Comparison of ENCODE assay signal across 7 cellular contexts in the genomic region with DNA sequence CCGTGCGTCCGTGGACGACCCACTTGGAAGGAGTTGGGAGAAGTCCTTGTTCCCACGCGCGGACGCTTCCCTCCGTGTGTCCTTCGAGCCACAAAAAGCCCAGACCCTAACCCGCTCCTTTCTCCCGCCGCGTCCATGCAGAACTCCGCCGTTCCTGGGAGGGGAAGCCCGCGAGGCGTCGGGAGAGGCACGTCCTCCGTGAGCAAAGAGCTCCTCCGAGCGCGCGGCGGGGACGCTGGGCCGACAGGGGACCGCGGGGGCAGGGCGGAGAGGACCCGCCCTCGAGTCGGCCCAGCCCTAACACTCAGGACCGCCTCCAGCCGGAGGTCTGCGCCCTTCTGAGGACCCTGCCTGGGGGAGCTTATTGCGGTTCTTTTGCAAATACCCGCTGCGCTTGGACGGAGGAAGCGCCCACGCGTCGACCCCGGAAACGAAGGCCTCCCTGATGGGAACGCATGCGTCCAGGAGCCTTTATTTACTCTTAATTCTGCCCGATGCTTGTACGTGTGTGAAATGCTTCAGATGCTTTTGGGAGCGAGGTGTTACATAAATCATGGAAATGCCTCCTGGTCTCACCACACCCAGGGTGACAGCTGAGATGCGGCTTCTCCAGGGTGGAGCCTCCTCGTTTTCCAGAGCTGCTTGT. TPM values are rescaled to one million over a fixed set of nuclear protein-coding genes. Genes with fewer than 3 reads are reported as not detected.
DNase-seq lines count a peak whose midpoint lies in the region; ATAC-seq and TF ChIP-seq lines count a peak whose summit lies in the region.

No MANE protein-coding gene starts in this region.

- H3K27ac ChIP-seq in rectal smooth muscle tissue (ENCODE audit: low read depth, low read length) = no peak overlapping the region

- CTCF ChIA-PET in activated CD8-positive, alpha-beta T cell treated with anti-CD3 and anti-CD28 coated beads for 36 hours (lab: Charles Lee) = no interaction called here

- no peak for TF ChIP-seq CTCF in LNCaP clone FGC (IDR thresholded peaks at IDR 0.05; ENCODE audit: control insufficient read depth, extremely low read depth, insufficient read depth)
- no peak for TF ChIP-seq CTCF in activated CD8-positive, alpha-beta T cell treated with anti-CD3 and anti-CD28 coated beads for 36 hours (IDR thresholded peaks at IDR 0.05)

- no peaks in the 10 kb centered on the region for H3K4me1 ChIP-seq in rectal smooth muscle tissue (ENCODE audit: control insufficient read depth, insufficient read depth, low read length)

- H3K27ac Mint-ChIP-seq in activated CD8-positive, alpha-beta T cell treated with anti-CD3 and anti-CD28 coated beads for 36 hours = no peak overlapping the region

- peak overlapping the region; percentile 80 for H3K4me3 Mint-ChIP-seq in activated CD8-positive, alpha-beta T cell treated with anti-CD3 and anti-CD28 coated beads for 36 hours

- H3K9me3 Mint-ChIP-seq in activated CD8-positive, alpha-beta T cell treated with anti-CD3 and anti-CD28 coated beads for 36 hours = no peaks in the 10 kb centered on the region

- POLR2A ChIA-PET in activated CD8-positive, alpha-beta T cell treated with anti-CD3 and anti-CD28 coated beads for 36 hours (lab: Charles Lee) = no interaction called here

- H3K4me1 Mint-ChIP-seq in activated CD8-positive, alpha-beta T cell treated with anti-CD3 and anti-CD28 coated beads for 36 hours (ENCODE audit: low read depth) = peaks cover 11% of the 10 kb centered on the region

- peak; percentile 62 for ATAC-seq in activated CD8-positive, alpha-beta T cell treated with anti-CD3 and anti-CD28 coated beads for 36 hours

- no peak overlapping the region for H3K9ac ChIP-seq in rectal smooth muscle tissue (ENCODE audit: low read length)

- peaks cover 9% of the 10 kb centered on the region for H3K27me3 ChIP-seq in rectal smooth muscle tissue (ENCODE audit: control insufficient read depth, insufficient read depth, low read length)

- no peaks in the 10 kb centered on the region for H3K27me3 Mint-ChIP-seq in activated CD8-positive, alpha-beta T cell treated with anti-CD3 and anti-CD28 coated beads for 36 hours

- H3K4me3 ChIP-seq in LNCaP clone FGC (ENCODE audit: low read depth, low read length) (peak overlapping the region; percentile 25), rectal smooth muscle tissue (ENCODE audit: low read length) (peak overlapping the region; percentile 47)

- intact Hi-C loops in activated CD8-positive, alpha-beta T cell treated with anti-CD3 and anti-CD28 coated beads for 36 hours (cut with micrococcal nuclease) = no loop called here

- H3K36me3 Mint-ChIP-seq in activated CD8-positive, alpha-beta T cell treated with anti-CD3 and anti-CD28 coated beads for 36 hours (ENCODE audit: low read depth) = peaks cover 6% of the 10 kb centered on the region

- H3K36me3 ChIP-seq in rectal smooth muscle tissue (ENCODE audit: control insufficient read depth, insufficient read depth, low read length) = peaks cover 10% of the 10 kb centered on the region

- DNase-seq in GF-D8 (lab: John Stamatoyannopoulos, UW) (peak; percentile 18), LNCaP clone FGC (ENCODE audit: low read depth) (no peak), glomerular visceral epithelial cell (ENCODE audit: extremely low spot score) (peak; percentile 58), Ammon's horn (ENCODE audit: low spot score) (no peak), HuH-7.5 (ENCODE audit: low spot score) (no peak)
- peak; percentile 45 for DNase-seq in activated CD8-positive, alpha-beta T cell treated with anti-CD3 and anti-CD28 coated beads for 36 hours

RNA-seq across cellular contexts. Expression of a gene that starts 32.4 kb away (rescaled TPM):
- total RNA-seq in activated CD8-positive, alpha-beta T cell treated with anti-CD3 and anti-CD28 coated beads for 36 hours = 10 to 100 TPM; 54.4 to 58.2 TPM

Comparison
In these comparisons a context has a peak if more than half of its experiments do, and no peak if none do; other contexts are left out.
1. DNase-seq: peak in GF-D8 (single experiment), activated CD8-positive, alpha-beta T cell treated with anti-CD3 and anti-CD28 coated beads for 36 hours (single experiment) and glomerular visceral epithelial cell (single experiment); none in LNCaP clone FGC (single experiment), Ammon's horn (single experiment) and HuH-7.5 (single experiment).